ENCODE assay signal across 26 cellular contexts in the genomic region with DNA sequence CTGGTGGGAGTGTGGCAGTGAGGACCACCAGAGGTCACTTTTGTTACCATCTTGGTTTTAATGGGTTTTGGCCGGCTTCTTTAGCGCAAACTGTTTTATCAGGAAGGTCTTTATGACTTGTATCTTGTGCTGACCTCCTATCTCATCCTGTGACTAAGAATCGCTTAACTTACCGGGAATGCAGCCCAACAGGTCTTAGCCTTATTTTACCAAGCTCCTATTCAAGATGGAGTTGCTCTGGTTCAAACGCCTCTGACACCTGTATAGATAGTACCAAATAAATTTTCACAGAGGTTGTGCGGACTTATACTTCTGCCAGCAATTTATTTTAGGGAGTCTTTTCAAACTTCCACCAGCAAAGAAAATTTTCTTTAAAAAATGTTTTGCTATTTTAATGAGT.
"Had no signal": no experiment of that assay in that cellular context is flagged by ENCODE, and none has a peak within 500 bp of the region (broad histone marks: within the 10 kb centered on the region; RNA-seq: fewer than 3 reads in every experiment).

No MANE protein-coding gene starts in this region.

- H3K4me1 Mint-ChIP-seq: mesothelial cell of epicardium; naive B cell; natural killer cell; stimulated activated memory B cell treated with anti-CD40 and anti-IgM and Interleukin-4, amounts not matched to agents 10 μg/mL and 1 μg/mL and 100 μg/mL, for 72 hours; stimulated activated naive CD8-positive, alpha-beta T cell treated with anti-CD3 and anti-CD28 coated beads, Interleukin-15, amount 100 ng/mL, for 72 hours had no signal

- H3K27me3 ChIP-seq: left lung, ovary, right atrium auricular region, right lobe of liver, tibial nerve, upper lobe of left lung, vagina had no signal

- H3K4me1 ChIP-seq: left lung, lower lobe of right lung, right atrium auricular region, right lobe of liver, tibial nerve, upper lobe of left lung, vagina had no signal

- H3K27ac Mint-ChIP-seq: mesothelial cell of epicardium; naive B cell; natural killer cell; nephron progenitor cell; progenitor cell of endocrine pancreas; stimulated activated memory B cell treated with anti-CD40 and anti-IgM and Interleukin-4, amounts not matched to agents 10 μg/mL and 1 μg/mL and 100 μg/mL, for 72 hours; stimulated activated naive CD8-positive, alpha-beta T cell treated with anti-CD3 and anti-CD28 coated beads, Interleukin-15, amount 100 ng/mL, for 72 hours had no signal

- H3K36me3 ChIP-seq: left lung, lower lobe of right lung, ovary, right atrium auricular region, right lobe of liver, tibial nerve, upper lobe of left lung, vagina had no signal

- H3K36me3 Mint-ChIP-seq: mesothelial cell of epicardium; naive B cell; natural killer cell; stimulated activated memory B cell treated with anti-CD40 and anti-IgM and Interleukin-4, amounts not matched to agents 10 μg/mL and 1 μg/mL and 100 μg/mL, for 72 hours had no signal

- H3K27me3 Mint-ChIP-seq: stimulated activated memory B cell treated with anti-CD40 and anti-IgM and Interleukin-4, amounts not matched to agents 10 μg/mL and 1 μg/mL and 100 μg/mL, for 72 hours had no signal

- FAIRE-seq: kidney had no signal

- H3K27ac ChIP-seq: left lung, lower lobe of right lung, ovary, right atrium auricular region, right lobe of liver, tibial nerve, upper lobe of left lung, vagina had no signal

- DNase-seq: kidney; left colon; left lung; lower lobe of right lung; mammary epithelial cell; mesenchymal stem cell; naive B cell; natural killer cell; nephron progenitor cell; ovary; right lobe of liver; stimulated activated CD4-positive, alpha-beta T cell treated with anti-CD3 and anti-CD28 coated beads, Interleukin-1b, Interleukin-23, amount 100 ng/mL, for 48 hours; stimulated activated CD4-positive, alpha-beta T cell treated with anti-CD3 and anti-CD28 coated beads, Interleukin-2, amount 100 ng/mL, for 48 hours; stimulated activated CD4-positive, alpha-beta T cell treated with anti-CD3 and anti-CD28 coated beads, Interleukin-4, amount 100 ng/mL, for 4 hours; stimulated activated CD8-positive, alpha-beta memory T cell treated with anti-CD3 and anti-CD28 coated beads, Interleukin-4, amount 100 ng/mL, for 48 hours; stimulated activated naive CD4-positive, alpha-beta T cell treated with Interleukin-2 at 50 U/mL for 16 hours; stimulated activated naive CD8-positive, alpha-beta T cell treated with anti-CD3 and anti-CD28 coated beads, Interleukin-15, amount 100 ng/mL, for 72 hours; substantia nigra; upper lobe of left lung had no signal

- H3K4me2 ChIP-seq: smooth muscle cell had no signal

- ATAC-seq: left colon; left lung; lower lobe of right lung; natural killer cell; right lobe of liver; stimulated activated memory B cell treated with anti-CD40 and anti-IgM and Interleukin-4, amounts not matched to agents 10 μg/mL and 1 μg/mL and 100 μg/mL, for 72 hours; stimulated activated naive CD8-positive, alpha-beta T cell treated with anti-CD3 and anti-CD28 coated beads, Interleukin-15, amount 100 ng/mL, for 72 hours had no signal

- H3K4me3 ChIP-seq: left lung, lower lobe of right lung, ovary, right atrium auricular region, right lobe of liver, smooth muscle cell, tibial nerve, upper lobe of left lung, vagina had no signal

- H3K9me3 ChIP-seq: lower lobe of right lung, ovary, right atrium auricular region, right lobe of liver, upper lobe of left lung had no signal

- H3K9me3 Mint-ChIP-seq: natural killer cell; stimulated activated memory B cell treated with anti-CD40 and anti-IgM and Interleukin-4, amounts not matched to agents 10 μg/mL and 1 μg/mL and 100 μg/mL, for 72 hours; stimulated activated naive CD8-positive, alpha-beta T cell treated with anti-CD3 and anti-CD28 coated beads, Interleukin-15, amount 100 ng/mL, for 72 hours had no signal

- H3K4me3 Mint-ChIP-seq: mesothelial cell of epicardium; naive B cell; natural killer cell; nephron progenitor cell; stimulated activated memory B cell treated with anti-CD40 and anti-IgM and Interleukin-4, amounts not matched to agents 10 μg/mL and 1 μg/mL and 100 μg/mL, for 72 hours; stimulated activated naive CD8-positive, alpha-beta T cell treated with anti-CD3 and anti-CD28 coated beads, Interleukin-15, amount 100 ng/mL, for 72 hours had no signal
